22 cellular contexts compared by ENCODE assay signal in genomic region chr12:30945443-30946164, GRCh38. TPM values are rescaled to one million over a fixed set of nuclear protein-coding genes. Genes with fewer than 3 reads are reported as not detected.
"Had no signal": no experiment of that assay in that cellular context is flagged by ENCODE, and none has a peak within 500 bp of the region (broad histone marks: within the 10 kb centered on the region; RNA-seq: fewer than 3 reads in every experiment).

No MANE protein-coding gene starts in this region.

- H3K27ac ChIP-seq: foreskin keratinocyte, lower lobe of right lung, pancreas, suprapubic skin, tibial artery had no signal

- ATAC-seq: activated CD8-positive, alpha-beta T cell treated with anti-CD3 and anti-CD28 coated beads for 36 hours; activated naive CD8-positive, alpha-beta T cell treated with anti-CD3 and anti-CD28 coated beads, Interleukin-2, amount 50 U/mL, for 24 hours; foreskin keratinocyte; lower lobe of right lung; pancreas had no signal

- H3K27me3 ChIP-seq: pancreas, suprapubic skin, tibial artery had no signal

- H3K9me3 ChIP-seq: esophagus muscularis mucosa, lower lobe of right lung, pancreas, suprapubic skin, tibial artery had no signal

- H3K4me1 ChIP-seq: esophagus muscularis mucosa, foreskin keratinocyte, pancreas, tibial artery had no signal

- H3K4me3 ChIP-seq: esophagus muscularis mucosa, lower lobe of right lung, pancreas, suprapubic skin, tibial artery had no signal

- FAIRE-seq: keratinocyte, pancreas had no signal

- DNase-seq: activated B cell treated with CpG ODN at 0.5 μM for 24 hours; activated CD4-positive, alpha-beta T cell treated with anti-CD3 and anti-CD28 coated beads, Interleukin-2, amount 50 U/mL, for 1 hour; activated CD8-positive, alpha-beta T cell treated with anti-CD3 and anti-CD28 coated beads for 36 hours; activated naive CD8-positive, alpha-beta T cell treated with anti-CD3 and anti-CD28 coated beads, Interleukin-2, amount 50 U/mL, for 24 hours; activated T-cell treated with anti-CD3 and anti-CD28 coated beads, Interleukin-2, amount 50 U/mL, for 48 hours; amygdala; central memory CD4-positive, alpha-beta T cell; endodermal cell; foreskin keratinocyte; lower lobe of right lung; mesenchymal stem cell; pancreas; stimulated activated CD4-positive, alpha-beta T cell treated with anti-CD3 and anti-CD28 coated beads, Interleukin-15, amount 100 ng/mL, for 24 hours; stimulated activated CD4-positive, alpha-beta T cell treated with anti-CD3 and anti-CD28 coated beads, Interleukin-2, amount 100 ng/mL, for 24 hours; stimulated activated naive CD4-positive, alpha-beta T cell; T-helper 1 cell; tibial artery had no signal

- H3K36me3 ChIP-seq: esophagus muscularis mucosa, lower lobe of right lung, pancreas, suprapubic skin, tibial artery had no signal

RNA-seq across cellular contexts. Expression of gene TSPAN11, which starts 19.1 kb away (rescaled TPM):
- total RNA-seq: activated B cell treated with CpG ODN at 0.5 μM for 24 hours; activated CD8-positive, alpha-beta T cell treated with anti-CD3 and anti-CD28 coated beads for 36 hours; activated T-helper 2 cell treated with anti-CD3 and anti-CD28 coated beads, Interferon-gamma antibody, Interleukin-2, Interleukin-4, amounts not matched to agents 10 μg/mL and 5 μg/mL and 100 μg/mL, durations not matched to agents 14 hours and 24 hours and 36 hours; foreskin keratinocyte; mononuclear cell had no signal
- polyA plus RNA-seq: keratinocyte had no signal
